In genomic region chr1:172895050-172895460, GRCh38 we compare ENCODE assay signal across 8 cellular contexts.
DNase-seq lines count a peak whose midpoint lies in the region; ATAC-seq lines count a peak whose summit lies in the region.

No MANE protein-coding gene starts in this region.

- H2AFZ ChIP-seq in ACC112 (ENCODE audit: low read length, unreplicated experiment): peak overlapping the region; percentile 76

- H3K4me1 Mint-ChIP-seq in stimulated activated naive CD8-positive, alpha-beta T cell treated with anti-CD3 and anti-CD28 coated beads, Interleukin-15, Interleukin-2, amounts not matched to agents 100 ng/mL and 50 ng/mL, for 24 hours (ENCODE audit: low read depth): peaks cover 65% of the 10 kb centered on the region

- ATAC-seq in GM18519 (IDR thresholded peaks at IDR 0.05; ENCODE audit: low FRiP score, unreplicated experiment): peak; percentile 72
- peak; percentile 85 for ATAC-seq in HG03139 (IDR thresholded peaks at IDR 0.05; ENCODE audit: unreplicated experiment)

- peak overlapping the region; percentile 93 for H3K27ac Mint-ChIP-seq in stimulated activated naive CD8-positive, alpha-beta T cell treated with anti-CD3 and anti-CD28 coated beads, Interleukin-15, Interleukin-2, amounts not matched to agents 100 ng/mL and 50 ng/mL, for 24 hours

- DNase-seq in adipocyte (ENCODE audit: low read depth): no peak
- DNase-seq in NCI-H1694 (lab: John Stamatoyannopoulos, UW): no peak
- DNase-seq in HuH-7 (ENCODE audit: low spot score): no peak
- no peak for DNase-seq in islet precursor cell

- H3K9ac ChIP-seq in adipocyte (ENCODE audit: low read length): no peak overlapping the region

- H3K27ac ChIP-seq in ACC112 (ENCODE audit: low read depth, low read length): peak overlapping the region; percentile 47

- H3K9me3 Mint-ChIP-seq in stimulated activated naive CD8-positive, alpha-beta T cell treated with anti-CD3 and anti-CD28 coated beads, Interleukin-15, Interleukin-2, amounts not matched to agents 100 ng/mL and 50 ng/mL, for 24 hours: peaks cover 5% of the 10 kb centered on the region

- H3K27me3 ChIP-seq in ACC112 (ENCODE audit: insufficient read depth, low read length) (no peaks in the 10 kb centered on the region), adipocyte (replicated peaks; ENCODE audit: control insufficient read depth, insufficient read depth, low read length) (no peaks in the 10 kb centered on the region)

- H3K36me3 Mint-ChIP-seq in stimulated activated naive CD8-positive, alpha-beta T cell treated with anti-CD3 and anti-CD28 coated beads, Interleukin-15, Interleukin-2, amounts not matched to agents 100 ng/mL and 50 ng/mL, for 24 hours (ENCODE audit: low read depth): no peaks in the 10 kb centered on the region

- H3K4me3 ChIP-seq in ACC112 (ENCODE audit: low read depth, low read length): peak overlapping the region; percentile 45; the same call in 1 of the 2 replicates
- peak overlapping the region; percentile 12 for H3K4me3 ChIP-seq in adipocyte (ENCODE audit: low read length)

- H3K4me1 ChIP-seq in ACC112 (ENCODE audit: control insufficient read depth, insufficient read depth, low read length, unreplicated experiment) (peaks cover 68% of the 10 kb centered on the region), adipocyte (ENCODE audit: control insufficient read depth, insufficient read depth, low read length) (peaks cover 4% of the 10 kb centered on the region)

- H3K4me3 Mint-ChIP-seq in stimulated activated naive CD8-positive, alpha-beta T cell treated with anti-CD3 and anti-CD28 coated beads, Interleukin-15, Interleukin-2, amounts not matched to agents 100 ng/mL and 50 ng/mL, for 24 hours: peak overlapping the region; percentile 79

- H3K9me3 ChIP-seq in adipocyte (ENCODE audit: control insufficient read depth, low read length): no peaks in the 10 kb centered on the region

- H3K79me2 ChIP-seq in ACC112 (ENCODE audit: control insufficient read depth, insufficient read depth, low read length, unreplicated experiment): no peaks in the 10 kb centered on the region

- peaks cover 3% of the 10 kb centered on the region for H3K27me3 Mint-ChIP-seq in stimulated activated naive CD8-positive, alpha-beta T cell treated with anti-CD3 and anti-CD28 coated beads, Interleukin-15, Interleukin-2, amounts not matched to agents 100 ng/mL and 50 ng/mL, for 24 hours

- H3K36me3 ChIP-seq in ACC112 (ENCODE audit: insufficient read depth, low read length) (no peaks in the 10 kb centered on the region), adipocyte (ENCODE audit: control insufficient read depth, insufficient read depth, low read length, severe bottlenecking) (no peaks in the 10 kb centered on the region)
